Comparison of ENCODE assay signal across 8 cellular contexts in the genomic region with DNA sequence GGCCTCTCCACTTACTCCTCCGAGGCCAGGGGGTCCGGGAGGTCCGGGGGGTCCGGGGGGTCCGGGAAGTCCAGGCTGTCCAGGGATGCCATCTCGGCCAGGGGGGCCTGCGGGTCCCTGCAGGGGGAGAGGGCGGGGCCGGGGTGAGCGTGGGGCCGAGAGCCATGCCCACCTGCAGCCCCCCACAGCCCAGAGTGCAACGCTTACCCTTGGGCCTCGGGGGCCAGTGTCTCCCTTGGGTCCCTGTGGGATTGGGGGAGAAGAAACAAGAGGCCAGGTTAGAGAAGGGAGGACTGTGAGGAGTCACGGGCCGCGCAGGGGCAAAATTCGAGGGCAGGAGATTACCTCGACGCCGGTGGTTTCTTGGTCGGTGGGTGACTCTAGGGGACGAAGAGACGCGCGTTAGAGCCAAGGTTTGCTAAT. TPM values are rescaled to one million over a fixed set of nuclear protein-coding genes. Genes with fewer than 3 reads are reported as not detected.
DNase-seq lines count a peak whose midpoint lies in the region; ATAC-seq and TF ChIP-seq lines count a peak whose summit lies in the region.

No MANE protein-coding gene starts in this region.

- ATAC-seq in activated B cell treated with CpG ODN at 0.5 μM for 24 hours (ENCODE audit: low read depth) (no peak), left ventricle myocardium superior (no peak), HG02623 (IDR thresholded peaks at IDR 0.05; ENCODE audit: unreplicated experiment) (no peak)

- H3K4me1 Mint-ChIP-seq in Caco-2 (ENCODE audit: low read depth, unreplicated experiment) (peaks cover 11% of the 10 kb centered on the region), activated B cell treated with CpG ODN at 0.5 μM for 24 hours (peaks cover 27% of the 10 kb centered on the region)

- intact Hi-C loops in Caco-2 (cut with micrococcal nuclease; ENCODE audit: unreplicated experiment) (no loop called here), activated B cell treated with CpG ODN at 0.5 μM for 24 hours (cut with micrococcal nuclease) (loop anchor here (2.0 kb wide), 1 partner anchor 50 kb away; no protein-coding TSS in a partner anchor), left ventricle myocardium superior (cut with micrococcal nuclease) (no loop called here), sigmoid colon (cut with DNase I) (loop anchor here (2.0 kb wide), 2 partner anchors 20 to 30 kb away; no protein-coding TSS in a partner anchor)

- H3K36me3 Mint-ChIP-seq in Caco-2 (ENCODE audit: insufficient read depth, unreplicated experiment): peaks cover 6% of the 10 kb centered on the region
- H3K36me3 Mint-ChIP-seq in activated B cell treated with CpG ODN at 0.5 μM for 24 hours (ENCODE audit: low read depth): no peaks in the 10 kb centered on the region

- TF ChIP-seq CTCF in Caco-2 (IDR thresholded peaks at IDR 0.05; ENCODE audit: insufficient read depth in 1 of 2, low read depth in 1 of 2, low read length in 1 of 2, severe bottlenecking in 1 of 2, unreplicated experiment in 1 of 2) (no peak), activated B cell treated with CpG ODN at 0.5 μM for 24 hours (IDR thresholded peaks at IDR 0.05) (no peak), sigmoid colon (IDR thresholded peaks at IDR 0.05) (no peak)

- H3K4me3 ChIP-seq in Caco-2 (ENCODE audit: low read depth, low read length): no peak overlapping the region; the same call in 1 of the 2 replicates
- H3K4me3 ChIP-seq in sigmoid colon: peak overlapping the region; percentile 69 to 93 (median 77)

- TF ChIP-seq POLR2A in sigmoid colon (IDR thresholded peaks at IDR 0.05): no peak

- H3K9me3 Mint-ChIP-seq in Caco-2 (ENCODE audit: unreplicated experiment) (no peaks in the 10 kb centered on the region), activated B cell treated with CpG ODN at 0.5 μM for 24 hours (no peaks in the 10 kb centered on the region)

- H3K27me3 ChIP-seq in Caco-2 (replicated peaks; ENCODE audit: control insufficient read depth, insufficient read depth, low read length) (0 out of 2 replicates have a peak, but pooled peaks cover 1% of the 10 kb centered on the region), sigmoid colon (no peaks in the 10 kb centered on the region)

- H3K4me3 Mint-ChIP-seq in Caco-2 (ENCODE audit: unreplicated experiment): peak overlapping the region; percentile 73
- peak overlapping the region; percentile 15 for H3K4me3 Mint-ChIP-seq in activated B cell treated with CpG ODN at 0.5 μM for 24 hours

- H3K4me1 ChIP-seq in Caco-2 (peaks cover 15% of the 10 kb centered on the region), sigmoid colon (peaks cover 0 to 83% (median 74%) of the 10 kb centered on the region in 4 donors)

- peak overlapping the region; percentile 87 to 99 (median 96) for H3K27ac ChIP-seq in sigmoid colon

- DNase-seq in Caco-2 (no peak), activated B cell treated with CpG ODN at 0.5 μM for 24 hours (no peak), left ventricle myocardium superior (peak; percentile 42), sigmoid colon (peak; percentile 76), NCI-H1417 treated with DMSO at 0.1 percent for 48 hours (lab: John Stamatoyannopoulos, UW) (no peak), LoVo (ENCODE audit: low spot score) (no peak), NCI-H1930 (lab: John Stamatoyannopoulos, UW) (no peak)

- H3K27ac Mint-ChIP-seq in Caco-2 (ENCODE audit: unreplicated experiment) (no peak overlapping the region), activated B cell treated with CpG ODN at 0.5 μM for 24 hours (peak overlapping the region; percentile 30)

- POLR2A ChIA-PET in Caco-2 (lab: Charles Lee): no interaction called here
- POLR2A ChIA-PET in activated B cell treated with CpG ODN at 0.5 μM for 24 hours (lab: Charles Lee): interaction anchor here (0.7 to 1.6 kb wide), 4 partner anchors 9 to 197 kb away, joined by 4 to 6 read pairs (median 5); a partner anchor contains a TSS

- 32 to 52% methylated on average over 25 of the region's 25 CpGs for WGBS in sigmoid colon, 2 donors

- CTCF ChIA-PET in Caco-2 (lab: Charles Lee) (interaction anchor here (0.6 to 4.1 kb wide), 9 partner anchors 19 to 305 kb away, joined by 3 to 245 read pairs (median 11); a partner anchor contains a TSS), activated B cell treated with CpG ODN at 0.5 μM for 24 hours (lab: Charles Lee) (interaction anchor here (1.3 to 5.7 kb wide), 10 partner anchors 13 to 105 kb away, joined by 3 to 98 read pairs (median 16); a partner anchor contains a TSS)

- H3K9me3 ChIP-seq in Caco-2: no peaks in the 10 kb centered on the region
- no peaks in the 10 kb centered on the region for H3K9me3 ChIP-seq in sigmoid colon

- H3K36me3 ChIP-seq in Caco-2 (ENCODE audit: control insufficient read depth, insufficient read depth, low read length): no peaks in the 10 kb centered on the region
- peaks cover 41 to 54% (median 44%) of the 10 kb centered on the region in 4 donors for H3K36me3 ChIP-seq in sigmoid colon

- BruUV-seq in Caco-2 (replicated peaks; lab: Mats Ljungman, UMichigan): no TSS peak

- H3K27me3 Mint-ChIP-seq in Caco-2 (ENCODE audit: insufficient read depth, unreplicated experiment) (no peaks in the 10 kb centered on the region), activated B cell treated with CpG ODN at 0.5 μM for 24 hours (peaks cover 36% of the 10 kb centered on the region)

- TF ChIP-seq EP300 in sigmoid colon (IDR thresholded peaks at IDR 0.05): no peak

RNA-seq across cellular contexts. Expression of a gene that starts 2.2 kb away (rescaled TPM):
- total RNA-seq in Caco-2 (2022) (23.4 and 27.3 TPM in 2 replicates), activated B cell treated with CpG ODN at 0.5 μM for 24 hours (8.8 and 9.2 TPM in 2 replicates), left ventricle myocardium superior (26.8 TPM), sigmoid colon (100 to 1,000 TPM in 1 of 4 donors, 10 to 100 TPM in 3; 43.6 to 459 (median 71.4) TPM)
- 10 to 100 TPM in 2 of 3 donors, 1 to 10 TPM in 1; 7.8 to 96.7 (median 10.2) TPM for polyA plus RNA-seq in sigmoid colon

RNA-seq across cellular contexts. Expression of a gene that starts 33.4 kb away (rescaled TPM):
- total RNA-seq in Caco-2 (2022): not detected in 2 replicates
- total RNA-seq in activated B cell treated with CpG ODN at 0.5 μM for 24 hours: 1.7 and 2.2 TPM in 2 replicates
- 155 TPM for total RNA-seq in left ventricle myocardium superior
- 10 to 100 TPM; 27.3 to 80.1 (median 56.1) TPM for total RNA-seq in sigmoid colon
- polyA plus RNA-seq in sigmoid colon: 1 to 10 TPM; 2.5 to 7.2 (median 4.6) TPM

RNA-seq across cellular contexts. Expression of a gene that starts 48.7 kb away (rescaled TPM):
- total RNA-seq in Caco-2 (2022) (74.8 and 76.2 TPM in 2 replicates), activated B cell treated with CpG ODN at 0.5 μM for 24 hours (300 and 313 TPM in 2 replicates), left ventricle myocardium superior (37.6 TPM), sigmoid colon (10 to 100 TPM; 15.3 to 18.8 (median 16.8) TPM)
- 10 to 100 TPM in 2 of 3 donors, 1 to 10 TPM in 1; 9.0 to 38.7 (median 10.9) TPM for polyA plus RNA-seq in sigmoid colon

Comparison
In these comparisons a context has a peak if more than half of its experiments do, and no peak if none do; other contexts are left out.
1. DNase-seq: peak in left ventricle myocardium superior (single experiment) and sigmoid colon (single experiment); none in Caco-2 (0 of 2), activated B cell treated with CpG ODN at 0.5 μM for 24 hours (single experiment), NCI-H1417 treated with DMSO at 0.1 percent for 48 hours (single experiment), LoVo (single experiment) and NCI-H1930 (0 of 2).
2. intact Hi-C loops: an anchor here in activated B cell treated with CpG ODN at 0.5 μM for 24 hours (2.0 kb wide) and sigmoid colon (2.0 kb wide); none called in Caco-2 and left ventricle myocardium superior.